ENCODE assay signal across 1 cellular context in the genomic region with DNA sequence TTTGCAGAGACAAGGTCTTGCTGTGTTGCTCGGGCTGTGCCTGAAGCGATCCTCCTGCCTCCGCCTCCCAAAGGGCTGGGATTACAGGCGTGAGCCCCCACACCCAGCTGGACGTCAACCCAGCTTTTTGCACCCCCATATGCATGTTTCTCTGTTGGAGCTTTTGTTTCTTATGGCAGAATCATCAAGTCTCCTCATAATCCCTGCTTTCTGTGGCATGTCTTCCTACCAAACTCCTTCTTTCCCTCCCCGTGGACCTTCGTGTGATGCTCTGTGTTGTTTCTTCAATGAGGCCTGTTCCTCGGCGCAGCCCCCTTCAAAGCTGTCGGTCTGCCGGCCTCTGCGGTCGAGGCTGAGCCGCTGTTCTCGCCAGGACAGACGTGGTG.
A peak's percentile ranks its signal among the peaks of the same experiment; 100 is the strongest.
TF ChIP-seq lines count a peak whose summit lies in the region.

No MANE protein-coding gene starts in this region.

TF ChIP-seq in HepG2, 621 proteins besides CTCF, POLR2A, EP300 and RAD21 (continued from another document and continues in another):
- TF ChIP-seq SNAPC4 (CRISPR knock-in tag; IDR thresholded peaks at IDR 0.05), result 0 out of 2 replicates have a peak, but pooled peaks have one; percentile 60
- TF ChIP-seq, protein P1, sequence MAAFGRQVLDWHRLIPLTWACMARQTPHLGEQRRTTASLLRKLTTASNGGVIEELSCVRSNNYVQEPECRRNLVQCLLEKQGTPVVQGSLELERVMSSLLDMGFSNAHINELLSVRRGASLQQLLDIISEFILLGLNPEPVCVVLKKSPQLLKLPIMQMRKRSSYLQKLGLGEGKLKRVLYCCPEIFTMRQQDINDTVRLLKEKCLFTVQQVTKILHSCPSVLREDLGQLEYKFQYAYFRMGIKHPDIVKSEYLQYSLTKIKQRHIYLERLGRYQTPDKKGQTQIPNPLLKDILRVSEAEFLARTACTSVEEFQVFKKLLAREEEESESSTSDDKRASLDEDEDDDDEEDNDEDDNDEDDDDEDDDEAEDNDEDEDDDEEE (CRISPR knock-in tag; IDR thresholded peaks at IDR 0.05), result no peak
- TF ChIP-seq ZNF30 (CRISPR knock-in tag; IDR thresholded peaks at IDR 0.05), result no peak
- no peak for TF ChIP-seq ZNF710 (CRISPR knock-in tag; IDR thresholded peaks at IDR 0.05; ENCODE audit: borderline replicate concordance)
- no peak for TF ChIP-seq CCDC6 (CRISPR knock-in tag; IDR thresholded peaks at IDR 0.05)
- no peak for TF ChIP-seq DNMT1 (CRISPR knock-in tag; IDR thresholded peaks at IDR 0.05)
- TF ChIP-seq ZNF724P (CRISPR knock-in tag; IDR thresholded peaks at IDR 0.05; ENCODE audit: borderline replicate concordance), result no peak
- TF ChIP-seq KLF6 (CRISPR knock-in tag; IDR thresholded peaks at IDR 0.05), result no peak
- TF ChIP-seq DRAP1 (CRISPR knock-in tag; IDR thresholded peaks at IDR 0.05), result no peak
- no peak for TF ChIP-seq ATF7-NPFF (CRISPR knock-in tag; IDR thresholded peaks at IDR 0.05; ENCODE audit: low read depth)
- no peak for TF ChIP-seq REL (CRISPR knock-in tag; conservative IDR thresholded peaks at IDR 0.05)
- no peak for TF ChIP-seq HOXA3 (CRISPR knock-in tag; IDR thresholded peaks at IDR 0.05)
- no peak for TF ChIP-seq ZNF441 (CRISPR knock-in tag; IDR thresholded peaks at IDR 0.05; ENCODE audit: borderline replicate concordance)
- TF ChIP-seq ZNF326 (CRISPR knock-in tag; IDR thresholded peaks at IDR 0.05; ENCODE audit: borderline replicate concordance), result no peak
- TF ChIP-seq NFYB (CRISPR knock-in tag; IDR thresholded peaks at IDR 0.05), result no peak
- TF ChIP-seq HOMEZ (CRISPR knock-in tag; IDR thresholded peaks at IDR 0.05; ENCODE audit: low read depth), result no peak
- no peak for TF ChIP-seq ZNF180 (CRISPR knock-in tag; IDR thresholded peaks at IDR 0.05; ENCODE audit: borderline replicate concordance, low read depth)
- no peak for TF ChIP-seq GATA4 (IDR thresholded peaks at IDR 0.05; ENCODE audit: borderline replicate concordance, low read depth)
- no peak for TF ChIP-seq GATAD1 (CRISPR knock-in tag; IDR thresholded peaks at IDR 0.05)
- TF ChIP-seq ATF7 (IDR thresholded peaks at IDR 0.05), result no peak
- no peak for TF ChIP-seq ATF7 (CRISPR knock-in tag; IDR thresholded peaks at IDR 0.05)
- TF ChIP-seq ZNF737 (CRISPR knock-in tag; IDR thresholded peaks at IDR 0.05; ENCODE audit: borderline replicate concordance), result 0 out of 2 replicates have a peak, but pooled peaks have one; percentile 34
- no peak for TF ChIP-seq ZNF607 (CRISPR knock-in tag; IDR thresholded peaks at IDR 0.05; ENCODE audit: borderline replicate concordance)
- no peak for TF ChIP-seq HNRNPK (IDR thresholded peaks at IDR 0.05; ENCODE audit: low read depth, low read length, poor library complexity, severe bottlenecking)
- TF ChIP-seq NKX3-1 (CRISPR knock-in tag; IDR thresholded peaks at IDR 0.05), result no peak
- no peak for TF ChIP-seq DDIT3 (CRISPR knock-in tag; IDR thresholded peaks at IDR 0.05)
- TF ChIP-seq PPARG (CRISPR knock-in tag; conservative IDR thresholded peaks at IDR 0.05), result no peak
- TF ChIP-seq ARID3A (IDR thresholded peaks at IDR 0.05; ENCODE audit: low read depth, low read length), result no peak
- no peak for TF ChIP-seq ZNF570 (CRISPR knock-in tag; IDR thresholded peaks at IDR 0.05; ENCODE audit: borderline replicate concordance)
- TF ChIP-seq ZNF773 (CRISPR knock-in tag; IDR thresholded peaks at IDR 0.05; ENCODE audit: borderline replicate concordance), result 0 out of 2 replicates have a peak, but pooled peaks have one; percentile 14
- no peak for TF ChIP-seq HNRNPH1 (optimal IDR thresholded peaks at IDR 0.05; ENCODE audit: low read depth, low read length)
- TF ChIP-seq DR1 (CRISPR knock-in tag; IDR thresholded peaks at IDR 0.05), result 0 out of 2 replicates have a peak, but pooled peaks have one; percentile 4
- TF ChIP-seq ZSCAN30 (CRISPR knock-in tag; IDR thresholded peaks at IDR 0.05), result no peak
- TF ChIP-seq ZBTB42 (CRISPR knock-in tag; IDR thresholded peaks at IDR 0.05), result no peak
- no peak for TF ChIP-seq SMARCC2 (IDR thresholded peaks at IDR 0.05)
- TF ChIP-seq PRDM15 (CRISPR knock-in tag; IDR thresholded peaks at IDR 0.05), result 0 out of 2 replicates have a peak, but pooled peaks have one; percentile 8
- TF ChIP-seq ZNF563 (CRISPR knock-in tag; IDR thresholded peaks at IDR 0.05), result no peak
- TF ChIP-seq ZUFSP (CRISPR knock-in tag; IDR thresholded peaks at IDR 0.05; ENCODE audit: borderline replicate concordance), result no peak
- no peak for TF ChIP-seq FOSL1 (CRISPR knock-in tag; IDR thresholded peaks at IDR 0.05; ENCODE audit: borderline replicate concordance)
- no peak for TF ChIP-seq TAF15 (IDR thresholded peaks at IDR 0.05; ENCODE audit: low read depth, low read length, poor library complexity, severe bottlenecking)
- no peak for TF ChIP-seq ZNF503 (CRISPR knock-in tag; IDR thresholded peaks at IDR 0.05)
